ENCODE assay signal across 11 cellular contexts in genomic region chr6:157615411-157615763, GRCh38.
A peak's percentile ranks its signal among the peaks of the same experiment; 100 is the strongest.
DNase-seq lines count a peak whose midpoint lies in the region; FAIRE-seq and TF ChIP-seq lines count a peak whose summit lies in the region.
"Had no signal": no experiment of that assay in that cellular context is flagged by ENCODE, and none has a peak within 500 bp of the region (broad histone marks: within the 10 kb centered on the region; RNA-seq: fewer than 3 reads in every experiment).

No MANE protein-coding gene starts in this region.

- no peak overlapping the region for H2BK120ac ChIP-seq in H1 (replicated peaks; ENCODE audit: low read depth, low read length)

- H3K27me3 ChIP-seq in H1 (replicated peaks in 1 of 4; ENCODE audit: control insufficient read depth in 3 of 4, extremely low read depth in 1 of 4, insufficient read depth in 3 of 4, low read length in 3 of 4) (peaks cover 0 to 1% (median 0%) of the 10 kb centered on the region in 4 experiments; a peak in 1 of 7 replicates), prostate gland (replicated peaks; ENCODE audit: insufficient read depth) (no peaks in the 10 kb centered on the region)
- H3K27me3 ChIP-seq: dorsolateral prefrontal cortex had no signal

- no peak overlapping the region for H3K4me2 ChIP-seq in H1 (ENCODE audit: insufficient read depth in 1 of 2, low read depth in 2 of 2, low read length in 2 of 2)

- FAIRE-seq in GM19239 (lab: Jason Lieb, UNC) (peak; percentile 14), H1 (lab: Jason Lieb, UNC) (no peak)

- H3K4ac ChIP-seq in H1 (replicated peaks; ENCODE audit: insufficient read length, low read depth, low read length): no peak overlapping the region

- no peak overlapping the region for H3K23ac ChIP-seq in H1 (ENCODE audit: insufficient read length)

- no peaks in the 10 kb centered on the region for H3K79me1 ChIP-seq in H1 (ENCODE audit: low read depth, low read length)

- H3K56ac ChIP-seq in H1 (replicated peaks; ENCODE audit: insufficient read length, low read depth, low read length): no peak overlapping the region

- no peak overlapping the region for H2BK12ac ChIP-seq in H1 (ENCODE audit: low read depth, low read length)

- H3K9me3 ChIP-seq in H1 (ENCODE audit: insufficient read depth in 2 of 2, low read depth in 1 of 2, low read length in 1 of 2) (no peaks in the 10 kb centered on the region), prostate gland (no peaks in the 10 kb centered on the region)

- no peak overlapping the region for H3K27ac Mint-ChIP-seq in type B pancreatic cell

- H4K5ac ChIP-seq in H1 (ENCODE audit: insufficient read length, low read depth, low read length): no peak overlapping the region

- no peaks in the 10 kb centered on the region for H4K20me1 ChIP-seq in H1 (replicated peaks in 1 of 2; ENCODE audit: control insufficient read depth in 1 of 2, insufficient read depth in 2 of 2, low read length in 2 of 2)

- no peaks in the 10 kb centered on the region; a peak in 1 of 7 replicates for H3K4me1 ChIP-seq in H1 (replicated peaks in 1 of 4; ENCODE audit: control insufficient read depth in 3 of 4, insufficient read depth in 4 of 4, low read length in 3 of 4)
- H3K4me1 ChIP-seq in prostate gland (replicated peaks): no peaks in the 10 kb centered on the region

- H2BK20ac ChIP-seq in H1 (ENCODE audit: low read length): no peak overlapping the region

- no peak overlapping the region for H2BK5ac ChIP-seq in H1 (ENCODE audit: low read depth, low read length)

- no peak overlapping the region for H2AK5ac ChIP-seq in H1 (ENCODE audit: low read depth, low read length)

- no peak overlapping the region for H3K27ac ChIP-seq in H1 (ENCODE audit: low read depth, low read length)
- H3K27ac ChIP-seq in prostate gland: peak overlapping the region; percentile 19 to 30

- POLR2A ChIA-PET in H1 (lab: Charles Lee; ENCODE audit: partially characterized antibody): interaction anchor here (0.6 kb wide), 1 partner anchor 63 kb away, joined by 3 read pairs; no protein-coding TSS in a partner anchor

- H3K9me3 Mint-ChIP-seq in type B pancreatic cell: no peaks in the 10 kb centered on the region
- H3K9me3 Mint-ChIP-seq: neural crest cell had no signal

- H3K14ac ChIP-seq in H1 (ENCODE audit: insufficient read length): no peak overlapping the region

- TF ChIP-seq CTCF in H1 (IDR thresholded peaks at IDR 0.05; ENCODE audit: control extremely low read depth in 1 of 3, insufficient read depth in 1 of 3, low read depth in 1 of 3, low read length in 3 of 3) (peak; percentile 10 to 35 (median 27); a peak in 3 of 4 replicates), prostate gland (IDR thresholded peaks at IDR 0.05) (no peak), type B pancreatic cell (conservative IDR thresholded peaks at IDR 0.05) (no peak)

- no peak overlapping the region for H3K4me3 ChIP-seq in H1 (ENCODE audit: extremely low read depth in 1 of 4, insufficient read depth in 2 of 4, low read depth in 3 of 4, low read length in 4 of 4)
- no peak overlapping the region for H3K4me3 ChIP-seq in prostate gland
- H3K4me3 ChIP-seq: dorsolateral prefrontal cortex had no signal

- DNase-seq in GM19239 (ENCODE audit: insufficient read length, low spot score) (no peak), NOMO-1 (lab: John Stamatoyannopoulos, UW; ENCODE audit: unreplicated experiment in 2 of 2) (peak; percentile 62 to 76), H1 (ENCODE audit: low read depth in 1 of 2, low spot score in 2 of 2) (no peak), prostate gland (ENCODE audit: low spot score) (no peak), GM19238 (ENCODE audit: insufficient read length, low spot score) (no peak), NCI-H1048 (lab: John Stamatoyannopoulos, UW) (no peak), type B pancreatic cell (ENCODE audit: extremely low spot score, unreplicated experiment) (no peak)
- DNase-seq: NCI-H748 treated with DMSO at 0.1 percent for 48 hours; stimulated activated CD4-positive, alpha-beta T cell treated with anti-CD3 and anti-CD28 coated beads, Interleukin-4, amount 100 ng/mL, for 1 hour had no signal

- H2AFZ ChIP-seq in H1 (ENCODE audit: low read length): no peak overlapping the region

- H3K4me1 Mint-ChIP-seq in type B pancreatic cell (ENCODE audit: unreplicated experiment): peaks cover 3% of the 10 kb centered on the region

- intact Hi-C loops in prostate gland (cut with DNase I): no loop called here

- H3K79me2 ChIP-seq in H1 (ENCODE audit: control insufficient read depth in 1 of 2, insufficient read depth in 2 of 2, low read length in 2 of 2): no peaks in the 10 kb centered on the region

- no peak overlapping the region for H3K18ac ChIP-seq in H1 (ENCODE audit: extremely low read depth, low read length)

- TF ChIP-seq POLR2A in H1 (IDR thresholded peaks at IDR 0.05; ENCODE audit: control extremely low read depth in 1 of 2, low read depth in 2 of 2, low read length in 2 of 2) (no peak), prostate gland (IDR thresholded peaks at IDR 0.05) (no peak)

- peak; percentile 45 to 59; a peak in 3 of 4 replicates for TF ChIP-seq RAD21 in H1 (IDR thresholded peaks at IDR 0.05 in 1 of 2, conservative IDR thresholded peaks at IDR 0.05 in 1 of 2; ENCODE audit: low read depth in 2 of 2, low read length in 2 of 2)

- no peak overlapping the region for H3K9ac ChIP-seq in H1 (replicated peaks in 1 of 4; ENCODE audit: extremely low read depth in 1 of 4, low read depth in 3 of 4, low read length in 3 of 4)

- no peak overlapping the region for H3K4me3 Mint-ChIP-seq in type B pancreatic cell
- H3K4me3 Mint-ChIP-seq: neural crest cell had no signal

- H3K27me3 Mint-ChIP-seq in type B pancreatic cell: no peaks in the 10 kb centered on the region

- no peaks in the 10 kb centered on the region for H3K36me3 Mint-ChIP-seq in type B pancreatic cell

- H3K36me3 ChIP-seq in H1 (ENCODE audit: control insufficient read depth in 2 of 4, insufficient read depth in 4 of 4, low read length in 3 of 4) (no peaks in the 10 kb centered on the region), prostate gland (no peaks in the 10 kb centered on the region)

- H3K23me2 ChIP-seq in H1 (ENCODE audit: low read depth, low read length): no peaks in the 10 kb centered on the region

- H4K8ac ChIP-seq in H1 (ENCODE audit: extremely low read depth, insufficient read depth, low read length): no peak overlapping the region

- no peak for TF ChIP-seq EP300 in H1 (IDR thresholded peaks at IDR 0.05; ENCODE audit: borderline replicate concordance in 1 of 2, low read depth in 2 of 2, low read length in 2 of 2)

- 93% methylated on average over 5 of the region's 5 CpGs; no CpG with 5 or more reads in 1 of the 2 experiments for WGBS in H1 (ENCODE audit: extremely low coverage in 1 of 2, insufficient coverage in 1 of 2, insufficient read length in 1 of 2, insufficient replicate concordance in 2 of 2, low coverage in 1 of 2, low lambda C conversion rate in 2 of 2, missing lambda C conversion rate in 1 of 2), 2 experiments
- 51% methylated on average over 5 of the region's 5 CpGs for WGBS in prostate gland

- H4K91ac ChIP-seq in H1 (replicated peaks; ENCODE audit: insufficient read length, low read length): peak overlapping the region; percentile 26

- CTCF ChIA-PET in H1 (lab: Charles Lee; ENCODE audit: partially characterized antibody): interaction anchor here (0.6 to 3.3 kb wide), 15 partner anchors 11 to 275 kb away, joined by 3 to 10 read pairs (median 3); no protein-coding TSS in a partner anchor

- no peak overlapping the region for H2BK15ac ChIP-seq in H1 (ENCODE audit: low read length)

TF ChIP-seq in H1, 55 proteins besides CTCF, POLR2A, EP300 and RAD21 (continues in another document):
- TF ChIP-seq RNF2 (IDR thresholded peaks at IDR 0.05; ENCODE audit: borderline replicate concordance, low read depth, low read length, missing control alignments, poor library complexity, severe bottlenecking) (no peak), RBBP5 (IDR thresholded peaks at IDR 0.05; ENCODE audit: borderline replicate concordance, low read depth, low read length) (no peak)

Comparison
In these comparisons a context has a peak if more than half of its experiments do, and no peak if none do; other contexts are left out.
1. DNase-seq: peak in NOMO-1 (2 of 2); none in GM19239 (single experiment), H1 (0 of 2), prostate gland (single experiment), GM19238 (single experiment), NCI-H1048 (single experiment) and type B pancreatic cell (single experiment).
2. CTCF ChIP-seq: peak in H1 (3 of 3); none in prostate gland (0 of 4) and type B pancreatic cell (single experiment).